ENCODE assay signal across 1 cellular context in the genomic region with DNA sequence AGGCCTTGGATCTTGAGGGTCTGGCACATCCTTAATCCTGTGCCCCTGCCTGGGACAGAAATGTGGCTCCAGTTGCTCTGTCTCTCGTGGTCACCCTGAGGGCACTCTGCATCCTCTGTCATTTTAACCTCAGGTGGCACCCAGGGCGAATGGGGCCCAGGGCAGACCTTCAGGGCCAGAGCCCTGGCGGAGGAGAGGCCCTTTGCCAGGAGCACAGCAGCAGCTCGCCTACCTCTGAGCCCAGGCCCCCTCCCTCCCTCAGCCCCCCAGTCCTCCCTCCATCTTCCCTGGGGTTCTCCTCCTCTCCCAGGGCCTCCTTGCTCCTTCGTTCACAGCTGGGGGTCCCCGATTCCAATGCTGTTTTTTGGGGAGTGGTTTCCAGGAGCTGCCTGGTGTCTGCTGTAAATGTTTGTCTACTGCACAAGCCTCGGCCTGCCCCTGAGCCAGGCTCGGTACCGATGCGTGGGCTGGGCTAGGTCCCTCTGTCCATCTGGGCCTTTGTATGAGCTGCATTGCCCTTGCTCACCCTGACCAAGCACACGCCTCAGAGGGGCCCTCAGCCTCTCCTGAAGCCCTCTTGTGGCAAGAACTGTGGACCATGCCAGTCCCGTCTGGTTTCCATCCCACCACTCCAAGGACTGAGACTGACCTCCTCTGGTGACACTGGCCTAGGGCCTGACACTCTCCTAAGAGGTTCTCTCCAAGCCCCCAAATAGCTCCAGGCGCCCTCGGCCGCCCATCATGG.
TF ChIP-seq lines count a peak whose summit lies in the region.

No MANE protein-coding gene starts in this region.

TF ChIP-seq in GM12878, 131 proteins besides CTCF, POLR2A, EP300 and RAD21:
- TF ChIP-seq RBBP5 (conservative IDR thresholded peaks at IDR 0.05) (no peak), KLF5 (IDR thresholded peaks at IDR 0.05; ENCODE audit: partially characterized antibody) (no peak), RB1 (IDR thresholded peaks at IDR 0.05; ENCODE audit: borderline replicate concordance) (no peak), ZNF207 (IDR thresholded peaks at IDR 0.05; ENCODE audit: borderline replicate concordance) (no peak), MYB (IDR thresholded peaks at IDR 0.05; ENCODE audit: borderline replicate concordance, low read depth, low read length) (no peak), SMC3 (IDR thresholded peaks at IDR 0.05; ENCODE audit: borderline replicate concordance, low read length) (no peak; the same call in 1 of the 2 replicates), TARDBP (IDR thresholded peaks at IDR 0.05; ENCODE audit: borderline replicate concordance) (no peak), MEF2B (IDR thresholded peaks at IDR 0.05; ENCODE audit: partially characterized antibody, poor library complexity, severe bottlenecking) (no peak), HCFC1 (IDR thresholded peaks at IDR 0.05; ENCODE audit: low read length) (no peak)
- TF ChIP-seq, protein P1, sequence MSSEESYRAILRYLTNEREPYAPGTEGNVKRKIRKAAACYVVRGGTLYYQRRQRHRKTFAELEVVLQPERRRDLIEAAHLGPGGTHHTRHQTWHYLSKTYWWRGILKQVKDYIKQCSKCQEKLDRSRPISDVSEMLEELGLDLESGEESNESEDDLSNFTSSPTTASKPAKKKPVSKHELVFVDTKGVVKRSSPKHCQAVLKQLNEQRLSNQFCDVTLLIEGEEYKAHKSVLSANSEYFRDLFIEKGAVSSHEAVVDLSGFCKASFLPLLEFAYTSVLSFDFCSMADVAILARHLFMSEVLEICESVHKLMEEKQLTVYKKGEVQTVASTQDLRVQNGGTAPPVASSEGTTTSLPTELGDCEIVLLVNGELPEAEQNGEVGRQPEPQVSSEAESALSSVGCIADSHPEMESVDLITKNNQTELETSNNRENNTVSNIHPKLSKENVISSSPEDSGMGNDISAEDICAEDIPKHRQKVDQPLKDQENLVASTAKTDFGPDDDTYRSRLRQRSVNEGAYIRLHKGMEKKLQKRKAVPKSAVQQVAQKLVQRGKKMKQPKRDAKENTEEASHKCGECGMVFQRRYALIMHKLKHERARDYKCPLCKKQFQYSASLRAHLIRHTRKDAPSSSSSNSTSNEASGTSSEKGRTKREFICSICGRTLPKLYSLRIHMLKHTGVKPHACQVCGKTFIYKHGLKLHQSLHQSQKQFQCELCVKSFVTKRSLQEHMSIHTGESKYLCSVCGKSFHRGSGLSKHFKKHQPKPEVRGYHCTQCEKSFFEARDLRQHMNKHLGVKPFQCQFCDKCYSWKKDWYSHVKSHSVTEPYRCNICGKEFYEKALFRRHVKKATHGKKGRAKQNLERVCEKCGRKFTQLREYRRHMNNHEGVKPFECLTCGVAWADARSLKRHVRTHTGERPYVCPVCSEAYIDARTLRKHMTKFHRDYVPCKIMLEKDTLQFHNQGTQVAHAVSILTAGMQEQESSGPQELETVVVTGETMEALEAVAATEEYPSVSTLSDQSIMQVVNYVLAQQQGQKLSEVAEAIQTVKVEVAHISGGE (CRISPR knock-in tag; IDR thresholded peaks at IDR 0.05): no peak
- TF ChIP-seq, protein P2, sequence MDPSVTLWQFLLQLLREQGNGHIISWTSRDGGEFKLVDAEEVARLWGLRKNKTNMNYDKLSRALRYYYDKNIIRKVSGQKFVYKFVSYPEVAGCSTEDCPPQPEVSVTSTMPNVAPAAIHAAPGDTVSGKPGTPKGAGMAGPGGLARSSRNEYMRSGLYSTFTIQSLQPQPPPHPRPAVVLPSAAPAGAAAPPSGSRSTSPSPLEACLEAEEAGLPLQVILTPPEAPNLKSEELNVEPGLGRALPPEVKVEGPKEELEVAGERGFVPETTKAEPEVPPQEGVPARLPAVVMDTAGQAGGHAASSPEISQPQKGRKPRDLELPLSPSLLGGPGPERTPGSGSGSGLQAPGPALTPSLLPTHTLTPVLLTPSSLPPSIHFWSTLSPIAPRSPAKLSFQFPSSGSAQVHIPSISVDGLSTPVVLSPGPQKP (IDR thresholded peaks at IDR 0.05; ENCODE audit: low read depth, low read length): no peak
- TF ChIP-seq, protein P3, sequence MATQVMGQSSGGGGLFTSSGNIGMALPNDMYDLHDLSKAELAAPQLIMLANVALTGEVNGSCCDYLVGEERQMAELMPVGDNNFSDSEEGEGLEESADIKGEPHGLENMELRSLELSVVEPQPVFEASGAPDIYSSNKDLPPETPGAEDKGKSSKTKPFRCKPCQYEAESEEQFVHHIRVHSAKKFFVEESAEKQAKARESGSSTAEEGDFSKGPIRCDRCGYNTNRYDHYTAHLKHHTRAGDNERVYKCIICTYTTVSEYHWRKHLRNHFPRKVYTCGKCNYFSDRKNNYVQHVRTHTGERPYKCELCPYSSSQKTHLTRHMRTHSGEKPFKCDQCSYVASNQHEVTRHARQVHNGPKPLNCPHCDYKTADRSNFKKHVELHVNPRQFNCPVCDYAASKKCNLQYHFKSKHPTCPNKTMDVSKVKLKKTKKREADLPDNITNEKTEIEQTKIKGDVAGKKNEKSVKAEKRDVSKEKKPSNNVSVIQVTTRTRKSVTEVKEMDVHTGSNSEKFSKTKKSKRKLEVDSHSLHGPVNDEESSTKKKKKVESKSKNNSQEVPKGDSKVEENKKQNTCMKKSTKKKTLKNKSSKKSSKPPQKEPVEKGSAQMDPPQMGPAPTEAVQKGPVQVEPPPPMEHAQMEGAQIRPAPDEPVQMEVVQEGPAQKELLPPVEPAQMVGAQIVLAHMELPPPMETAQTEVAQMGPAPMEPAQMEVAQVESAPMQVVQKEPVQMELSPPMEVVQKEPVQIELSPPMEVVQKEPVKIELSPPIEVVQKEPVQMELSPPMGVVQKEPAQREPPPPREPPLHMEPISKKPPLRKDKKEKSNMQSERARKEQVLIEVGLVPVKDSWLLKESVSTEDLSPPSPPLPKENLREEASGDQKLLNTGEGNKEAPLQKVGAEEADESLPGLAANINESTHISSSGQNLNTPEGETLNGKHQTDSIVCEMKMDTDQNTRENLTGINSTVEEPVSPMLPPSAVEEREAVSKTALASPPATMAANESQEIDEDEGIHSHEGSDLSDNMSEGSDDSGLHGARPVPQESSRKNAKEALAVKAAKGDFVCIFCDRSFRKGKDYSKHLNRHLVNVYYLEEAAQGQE (IDR thresholded peaks at IDR 0.05; ENCODE audit: low read depth, low read length): no peak
- TF ChIP-seq, protein P4, sequence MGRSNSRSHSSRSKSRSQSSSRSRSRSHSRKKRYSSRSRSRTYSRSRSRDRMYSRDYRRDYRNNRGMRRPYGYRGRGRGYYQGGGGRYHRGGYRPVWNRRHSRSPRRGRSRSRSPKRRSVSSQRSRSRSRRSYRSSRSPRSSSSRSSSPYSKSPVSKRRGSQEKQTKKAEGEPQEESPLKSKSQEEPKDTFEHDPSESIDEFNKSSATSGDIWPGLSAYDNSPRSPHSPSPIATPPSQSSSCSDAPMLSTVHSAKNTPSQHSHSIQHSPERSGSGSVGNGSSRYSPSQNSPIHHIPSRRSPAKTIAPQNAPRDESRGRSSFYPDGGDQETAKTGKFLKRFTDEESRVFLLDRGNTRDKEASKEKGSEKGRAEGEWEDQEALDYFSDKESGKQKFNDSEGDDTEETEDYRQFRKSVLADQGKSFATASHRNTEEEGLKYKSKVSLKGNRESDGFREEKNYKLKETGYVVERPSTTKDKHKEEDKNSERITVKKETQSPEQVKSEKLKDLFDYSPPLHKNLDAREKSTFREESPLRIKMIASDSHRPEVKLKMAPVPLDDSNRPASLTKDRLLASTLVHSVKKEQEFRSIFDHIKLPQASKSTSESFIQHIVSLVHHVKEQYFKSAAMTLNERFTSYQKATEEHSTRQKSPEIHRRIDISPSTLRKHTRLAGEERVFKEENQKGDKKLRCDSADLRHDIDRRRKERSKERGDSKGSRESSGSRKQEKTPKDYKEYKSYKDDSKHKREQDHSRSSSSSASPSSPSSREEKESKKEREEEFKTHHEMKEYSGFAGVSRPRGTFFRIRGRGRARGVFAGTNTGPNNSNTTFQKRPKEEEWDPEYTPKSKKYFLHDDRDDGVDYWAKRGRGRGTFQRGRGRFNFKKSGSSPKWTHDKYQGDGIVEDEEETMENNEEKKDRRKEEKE (IDR thresholded peaks at IDR 0.05): no peak
